8 cellular contexts compared by ENCODE assay signal in the genomic region with DNA sequence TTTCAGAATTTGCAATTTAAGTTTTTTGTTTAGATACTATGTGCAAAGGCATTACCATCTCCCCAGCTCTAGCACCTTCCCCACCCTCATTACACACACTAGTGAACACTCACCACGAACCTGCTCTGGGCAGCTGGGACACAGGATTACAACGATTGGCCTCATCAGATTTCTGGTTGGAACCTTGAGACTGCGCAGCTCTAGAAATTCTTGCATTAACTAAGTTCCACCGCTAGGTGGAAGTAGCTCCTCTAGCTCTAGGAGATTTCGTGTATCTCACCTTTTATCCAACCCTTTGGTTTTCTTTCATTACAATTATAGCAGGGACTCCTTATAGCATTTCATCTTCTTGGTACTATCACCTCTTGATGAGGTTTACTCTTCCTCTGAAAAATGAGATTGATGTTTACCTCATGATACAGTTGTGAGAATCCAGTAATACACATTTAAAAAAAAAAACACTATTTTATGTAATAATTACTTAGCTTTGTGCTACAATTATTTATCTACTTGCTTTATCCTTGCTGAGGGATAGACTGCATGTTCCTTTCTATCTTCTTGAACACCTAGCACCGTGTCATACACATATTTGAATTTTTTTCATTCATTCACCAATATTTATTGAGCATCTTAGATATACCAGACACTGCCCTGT. TPM values are rescaled to one million over a fixed set of nuclear protein-coding genes. Genes with fewer than 3 reads are reported as not detected.
DNase-seq lines count a peak whose midpoint lies in the region; ATAC-seq, FAIRE-seq and TF ChIP-seq lines count a peak whose summit lies in the region.

No MANE protein-coding gene starts in this region.

- no peak overlapping the region for H3K4me3 ChIP-seq in A673 (ENCODE audit: low read depth, low read length, poor library complexity, severe bottlenecking)
- H3K4me3 ChIP-seq in GM12864 (ENCODE audit: low read depth, low read length): no peak overlapping the region
- no peak overlapping the region for H3K4me3 ChIP-seq in HAP-1
- no peak overlapping the region for H3K4me3 ChIP-seq in KMS-11 (IDR thresholded peaks at IDR 0.05; ENCODE audit: insufficient read depth, low read depth, low read length)
- H3K4me3 ChIP-seq in HepG2 (replicated peaks in 1 of 3; ENCODE audit: insufficient read depth in 1 of 3, low read depth in 2 of 3, low read length in 3 of 3): no peak overlapping the region
- no peak overlapping the region for H3K4me3 ChIP-seq in aorta (ENCODE audit: low read length in 2 of 2)

- H2AFZ ChIP-seq in KMS-11 (ENCODE audit: low read depth) (peak overlapping the region; percentile 34; the same call in 1 of the 2 replicates), HepG2 (ENCODE audit: low read length) (no peak overlapping the region)

- POLR2A ChIA-PET in A673 (lab: Charles Lee; ENCODE audit: low non-redundant PET) (no interaction called here), HepG2 (lab: Yijun Ruan, JAX) (interaction anchor here (0.8 to 2.3 kb wide), 4 partner anchors 29 to 355 kb away, joined by 3 to 10 read pairs (median 6); a partner anchor contains a TSS)

- H3K79me2 ChIP-seq in KMS-11 (ENCODE audit: insufficient read depth, low read depth) (no peaks in the 10 kb centered on the region), HepG2 (ENCODE audit: insufficient read depth, low read length) (no peaks in the 10 kb centered on the region)

- DNase-seq in A673 (ENCODE audit: low spot score): peak; percentile 71
- no peak for DNase-seq in GM12864 (ENCODE audit: low read depth)
- DNase-seq in HAP-1 (ENCODE audit: low spot score in 2 of 2): peak; percentile 39 to 72
- peak; percentile 89 for DNase-seq in OCI-M1 (lab: John Stamatoyannopoulos, UW)
- DNase-seq in cerebellum (ENCODE audit: low spot score): peak; percentile 43
- DNase-seq in HepG2 (ENCODE audit: low spot score): peak; percentile 49
- no peak for DNase-seq in aorta

- no peaks in the 10 kb centered on the region for H3K9me3 ChIP-seq in A673 (ENCODE audit: low read depth, low read length, poor library complexity, severe bottlenecking)
- H3K9me3 ChIP-seq in HAP-1: no peaks in the 10 kb centered on the region
- H3K9me3 ChIP-seq in HepG2 (ENCODE audit: low read length): no peaks in the 10 kb centered on the region
- no peaks in the 10 kb centered on the region for H3K9me3 ChIP-seq in aorta (ENCODE audit: control insufficient read depth, low read length)

- WGBS in HepG2 (ENCODE audit: low lambda C conversion rate): 4% methylated on average over 6 of the region's 6 CpGs
- WGBS in aorta, 2 donors: 7% methylated on average over 6 of the region's 6 CpGs

- TF ChIP-seq EP300 in HepG2 (IDR thresholded peaks at IDR 0.05; ENCODE audit: low read depth in 2 of 2, low read length in 2 of 2) (no peak), HepG2 (CRISPR knock-in tag; IDR thresholded peaks at IDR 0.05; ENCODE audit: borderline replicate concordance) (no peak)

- H4K20me1 ChIP-seq in KMS-11 (ENCODE audit: insufficient read depth): no peaks in the 10 kb centered on the region
- H4K20me1 ChIP-seq in HepG2 (ENCODE audit: insufficient read depth, low read length): no peaks in the 10 kb centered on the region

- TF ChIP-seq CTCF in A673 (conservative IDR thresholded peaks at IDR 0.05; ENCODE audit: low read depth, low read length) (peak; percentile 75), GM12864 (IDR thresholded peaks at IDR 0.05; ENCODE audit: low read depth, low read length, missing control alignments) (peak; percentile 79), KMS-11 (conservative IDR thresholded peaks at IDR 0.05; ENCODE audit: low read depth, low read length) (peak; percentile 84), HepG2 (CRISPR knock-in tag; IDR thresholded peaks at IDR 0.05) (peak; percentile 80)

- H3K9ac ChIP-seq in KMS-11: no peak overlapping the region
- no peak overlapping the region for H3K9ac ChIP-seq in HepG2 (ENCODE audit: insufficient read depth, low read depth, low read length)

- TF ChIP-seq POLR2A in HepG2 (IDR thresholded peaks at IDR 0.05; ENCODE audit: insufficient read depth in 1 of 2, low read depth in 2 of 2, low read length in 2 of 2): no peak

- CTCF ChIA-PET in A673 (lab: Charles Lee): interaction anchor here (0.7 to 3.2 kb wide), 10 partner anchors 9 to 1701 kb away, joined by 3 to 42 read pairs (median 4); no protein-coding TSS in a partner anchor
- CTCF ChIA-PET in HepG2 (lab: Yijun Ruan, JAX; ENCODE audit: low intra/inter-chr PET ratio, low total read pairs): interaction anchor here (0.7 to 3.8 kb wide), 4 partner anchors 124 to 452 kb away, joined by 3 to 19 read pairs (median 7); no protein-coding TSS in a partner anchor

- H3K27ac ChIP-seq in A673 (ENCODE audit: low read depth, low read length, poor library complexity, severe bottlenecking) (no peak overlapping the region), KMS-11 (no peak overlapping the region), HepG2 (ENCODE audit: extremely low read length, insufficient read depth, low read length) (no peak overlapping the region), aorta (ENCODE audit: low read depth in 1 of 2, low read length in 2 of 2) (no peak overlapping the region)

- intact Hi-C loops in A673 (cut with micrococcal nuclease; ENCODE audit: unreplicated experiment) (loop anchor here (1.0 kb wide), 1 partner anchor 138 kb away; no protein-coding TSS in a partner anchor), HepG2 (cut with micrococcal nuclease; ENCODE audit: unreplicated experiment) (loop anchor here (1.0 to 10.0 kb wide), 5 partner anchors 33 to 455 kb away; no protein-coding TSS in a partner anchor), aorta (cut with DNase I) (loop anchor here (5.0 to 10.0 kb wide), 3 partner anchors 122 to 415 kb away; no protein-coding TSS in a partner anchor)

- peak; percentile 56 for TF ChIP-seq RAD21 in HepG2 (CRISPR knock-in tag; IDR thresholded peaks at IDR 0.05)

- BruUV-seq in A673 (replicated peaks; lab: Mats Ljungman, UMichigan): no TSS peak
- BruUV-seq in HepG2 (replicated peaks; lab: Mats Ljungman, UMichigan): no TSS peak

- no peak for FAIRE-seq in HepG2 (lab: Jason Lieb, UNC)

- H3K4me1 ChIP-seq in A673 (ENCODE audit: insufficient read depth, low read length, poor library complexity, severe bottlenecking) (peaks cover under 1% of the 10 kb centered on the region), HAP-1 (peaks cover 4% of the 10 kb centered on the region), KMS-11 (ENCODE audit: low read depth, poor library complexity, severe bottlenecking) (peaks cover 6% of the 10 kb centered on the region), HepG2 (ENCODE audit: insufficient read depth, low read length) (no peaks in the 10 kb centered on the region), aorta (ENCODE audit: control insufficient read depth in 1 of 2, insufficient read depth in 2 of 2, low read length in 2 of 2) (no peaks in the 10 kb centered on the region)

- H3K27me3 ChIP-seq in A673 (replicated peaks; ENCODE audit: insufficient read depth, low read depth, low read length, poor library complexity): no peaks in the 10 kb centered on the region
- no peaks in the 10 kb centered on the region for H3K27me3 ChIP-seq in HAP-1 (ENCODE audit: low read depth)
- no peaks in the 10 kb centered on the region for H3K27me3 ChIP-seq in KMS-11 (ENCODE audit: insufficient read depth, low read depth)
- H3K27me3 ChIP-seq in HepG2 (ENCODE audit: control insufficient read depth in 1 of 2, insufficient read depth in 2 of 2, low read length in 2 of 2): no peaks in the 10 kb centered on the region
- no peaks in the 10 kb centered on the region for H3K27me3 ChIP-seq in aorta (ENCODE audit: control insufficient read depth in 1 of 2, insufficient read depth in 2 of 2, low read length in 1 of 2)

- ATAC-seq in HepG2 (peak; percentile 94), aorta (ENCODE audit: low FRiP score) (peak; percentile 88)

- H3K36me3 ChIP-seq in A673 (ENCODE audit: insufficient read depth, low read length, poor library complexity, severe bottlenecking): no peaks in the 10 kb centered on the region
- H3K36me3 ChIP-seq in HAP-1 (replicated peaks): no peaks in the 10 kb centered on the region
- H3K36me3 ChIP-seq in KMS-11 (ENCODE audit: insufficient read depth): no peaks in the 10 kb centered on the region
- H3K36me3 ChIP-seq in HepG2 (replicated peaks in 1 of 2; ENCODE audit: control insufficient read depth in 1 of 2, insufficient read depth in 2 of 2, low read length in 2 of 2): no peaks in the 10 kb centered on the region
- H3K36me3 ChIP-seq in aorta (ENCODE audit: control insufficient read depth in 1 of 2, insufficient read depth in 2 of 2, low read length in 1 of 2): peaks cover 0 to 2% of the 10 kb centered on the region in 2 donors

- H3K4me2 ChIP-seq in KMS-11 (peak overlapping the region; percentile 24; the same call in 1 of the 2 replicates), HepG2 (ENCODE audit: low read depth, low read length) (no peak overlapping the region)

- in situ Hi-C loops in HAP-1 (cut with MboI; ENCODE audit: low sequenced_read_pairs): no loop called here
- in situ Hi-C loops in HepG2 (cut with HindIII; ENCODE audit: extremely low pct_ligation_motif_present, low pct_unique_long_range_greater_than_20kb): loop anchor here (25.0 kb wide), 1 partner anchor 402 kb away; no protein-coding TSS in a partner anchor

RNA-seq across cellular contexts. Expression of a gene that starts 28.7 kb away (rescaled TPM):
- total RNA-seq in A673 (2021): 34.6 and 35.2 TPM in 2 replicates
- 26.2 TPM for total RNA-seq in cerebellum
- 65.4 and 107 TPM in 2 replicates for total RNA-seq in HepG2 (2016; rRNA removed; fragmentation: Illumina TruSeq; extraction: Trizol)
- total RNA-seq in HepG2 (2016; cell fraction: cytosol; rRNA removed; fragmentation: Illumina TruSeq; extraction: Trizol; ENCODE audit: low read depth): 55.1 and 56.4 TPM in 2 replicates
- total RNA-seq in HepG2 (2016; cell fraction: insoluble cytoplasmic fraction; rRNA removed; fragmentation: Illumina TruSeq; extraction: Trizol): 58.2 and 109 TPM in 2 replicates
- total RNA-seq in HepG2 (2016; cell fraction: membrane; rRNA removed; fragmentation: Illumina TruSeq; extraction: Trizol): 31.2 and 40.2 TPM in 2 replicates
- total RNA-seq in HepG2 (2016; cell fraction: nucleus; rRNA removed; fragmentation: Illumina TruSeq; extraction: Trizol): 140 and 154 TPM in 2 replicates
- 117 and 161 TPM in 2 replicates for polyA plus RNA-seq in HepG2 (2011; rRNA removed)
- 48.7 and 83.1 TPM in 2 replicates for polyA plus RNA-seq in HepG2 (2011; cell fraction: cytosol; rRNA removed)
- 63.2 and 66.3 TPM in 2 replicates for polyA plus RNA-seq in HepG2 (2011; cell fraction: nucleus; rRNA removed)
- polyA plus RNA-seq in HepG2 (2012): 380 and 471 TPM in 2 replicates
- polyA plus RNA-seq in HepG2 (2016; cell fraction: cytosol; fragmentation: Illumina TruSeq; extraction: Trizol; ENCODE audit: low read depth): 4.4 and 5.3 TPM in 2 replicates
- 50.2 and 53.0 TPM in 2 replicates for polyA plus RNA-seq in HepG2 (2016; cell fraction: insoluble cytoplasmic fraction; fragmentation: Illumina TruSeq; extraction: Trizol; ENCODE audit: low read depth)
- 12.8 and 17.0 TPM in 2 replicates for polyA plus RNA-seq in HepG2 (2016; cell fraction: membrane; fragmentation: Illumina TruSeq; extraction: Trizol; ENCODE audit: low read depth)
- 140 and 144 TPM in 2 replicates for polyA plus RNA-seq in HepG2 (2016; cell fraction: nucleus; fragmentation: Illumina TruSeq; extraction: Trizol; ENCODE audit: insufficient read depth, low read depth)
- 4.7 and 59.2 TPM in 2 replicates for polyA minus RNA-seq in HepG2 (2011; rRNA and poly(A)+ RNA removed; ENCODE audit: low replicate concordance)
- 147 and 173 TPM in 2 replicates for polyA minus RNA-seq in HepG2 (2011; cell fraction: cytosol; rRNA and poly(A)+ RNA removed)
- 370 and 469 TPM in 2 replicates for polyA minus RNA-seq in HepG2 (2011; cell fraction: nucleus; rRNA and poly(A)+ RNA removed)
- 100 to 1,000 TPM; 109 to 147 TPM for total RNA-seq in aorta
- 10 to 100 TPM; 15.4 to 30.8 TPM for polyA plus RNA-seq in aorta

Comparison
In these comparisons a context has a peak if more than half of its experiments do, and no peak if none do; other contexts are left out.
1. DNase-seq: peak in A673 (single experiment), HAP-1 (2 of 2), OCI-M1 (single experiment), cerebellum (single experiment) and HepG2 (single experiment); none in GM12864 (single experiment) and aorta (0 of 2).
2. Peak in every context shown above with its lines, with median percentiles within 50 percentile points of each other: CTCF ChIP-seq.